In genomic region chr1:71861022-71861421, GRCh38 we compare ENCODE assay signal across 16 cellular contexts.
DNase-seq lines count a peak whose midpoint lies in the region; ATAC-seq and TF ChIP-seq lines count a peak whose summit lies in the region.
"Had no signal": no experiment of that assay in that cellular context is flagged by ENCODE, and none has a peak within 500 bp of the region (broad histone marks: within the 10 kb centered on the region; RNA-seq: fewer than 3 reads in every experiment).

No MANE protein-coding gene starts in this region.

- ATAC-seq in HG03196 (IDR thresholded peaks at IDR 0.05; ENCODE audit: unreplicated experiment): no peak
- ATAC-seq in upper lobe of right lung: no peak
- ATAC-seq: left lobe of liver had no signal

- H3K27me3 ChIP-seq in BJ (ENCODE audit: control insufficient read depth, insufficient read depth, low read length) (no peaks in the 10 kb centered on the region), upper lobe of right lung (no peaks in the 10 kb centered on the region)
- H3K27me3 ChIP-seq: sigmoid colon, suprapubic skin had no signal

- H3K4me1 ChIP-seq in upper lobe of right lung: no peaks in the 10 kb centered on the region

- H3K4me3 ChIP-seq in BJ (ENCODE audit: low read depth, low read length): no peak overlapping the region
- no peak overlapping the region for H3K4me3 ChIP-seq in upper lobe of right lung
- H3K4me3 ChIP-seq: HAP-1, sigmoid colon, suprapubic skin had no signal

- H3K36me3 ChIP-seq in BJ (ENCODE audit: control insufficient read depth, insufficient read depth, low read length) (no peaks in the 10 kb centered on the region), upper lobe of right lung (no peaks in the 10 kb centered on the region)
- H3K36me3 ChIP-seq: HAP-1, sigmoid colon, suprapubic skin had no signal

- DNase-seq in BJ (ENCODE audit: low read depth): peak; percentile 23
- DNase-seq in HCEC 1CT: peak; percentile 75
- peak; percentile 2 for DNase-seq in amniotic epithelial cell (ENCODE audit: low read depth)
- peak; percentile 21 for DNase-seq in iris pigment epithelial cell (ENCODE audit: low read depth)
- DNase-seq in NCI-H1105 (lab: John Stamatoyannopoulos, UW): no peak
- no peak for DNase-seq in upper lobe of right lung
- no peak for DNase-seq in NCI-H82 treated with DMSO at 0.1 percent for 48 hours (lab: John Stamatoyannopoulos, UW; ENCODE audit: unreplicated experiment)
- DNase-seq: activated CD4-positive, alpha-beta T cell treated with anti-CD3 and anti-CD28 coated beads, Interleukin-2, amount 10 ng/mL, durations not matched to agents 24 days and 14 days; activated naive CD4-positive, alpha-beta T cell; NCI-H187; sigmoid colon; T-helper 1 cell had no signal

- H3K9me3 ChIP-seq in upper lobe of right lung: no peaks in the 10 kb centered on the region
- H3K9me3 ChIP-seq: HAP-1, suprapubic skin had no signal

- intact Hi-C loops in upper lobe of right lung (cut with DNase I): no loop called here

- TF ChIP-seq CTCF in BJ (IDR thresholded peaks at IDR 0.05; ENCODE audit: insufficient read depth, low read depth, low read length) (no peak), upper lobe of right lung (IDR thresholded peaks at IDR 0.05) (no peak)

- CTCF ChIA-PET in BJ (lab: Yijun Ruan, JAX): interaction anchor here (0.7 kb wide), 1 partner anchor 26 kb away, joined by 3 read pairs; no protein-coding TSS in a partner anchor

- no peak overlapping the region for H3K27ac ChIP-seq in upper lobe of right lung
- H3K27ac ChIP-seq: sigmoid colon, suprapubic skin had no signal

- POLR2A ChIA-PET in BJ (lab: Charles Lee): no interaction called here

Comparison
In these comparisons a context has a peak if more than half of its experiments do, and no peak if none do; other contexts are left out.
1. DNase-seq: peak in BJ (single experiment), HCEC 1CT (single experiment), amniotic epithelial cell (single experiment) and iris pigment epithelial cell (single experiment); none in NCI-H1105 (single experiment), upper lobe of right lung (single experiment) and NCI-H82 treated with DMSO at 0.1 percent for 48 hours (single experiment).